20 cellular contexts compared by ENCODE assay signal in the genomic region with DNA sequence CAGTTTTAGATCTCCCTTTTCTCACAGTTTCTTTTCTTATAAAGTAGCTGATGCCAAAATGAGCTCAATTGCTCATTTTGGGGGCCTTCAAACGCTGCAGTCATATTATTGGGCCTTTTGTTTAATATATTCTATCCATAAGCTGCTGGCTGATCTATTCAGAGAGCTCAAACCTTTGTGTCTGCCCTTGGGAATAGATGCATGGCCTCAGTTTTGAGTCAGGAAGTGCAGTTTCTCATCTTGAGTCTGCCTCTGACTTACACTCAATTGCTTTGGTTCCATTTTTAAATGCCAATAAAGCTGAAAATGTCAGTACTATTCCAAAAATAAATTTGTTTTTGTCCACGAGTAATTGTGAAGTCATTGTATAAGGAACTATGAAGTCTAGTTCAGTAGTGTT.
"Had no signal": no experiment of that assay in that cellular context is flagged by ENCODE, and none has a peak within 500 bp of the region (broad histone marks: within the 10 kb centered on the region; RNA-seq: fewer than 3 reads in every experiment).

No MANE protein-coding gene starts in this region.

- H3K27me3 Mint-ChIP-seq: T-helper 17 cell had no signal

- H3K4me3 Mint-ChIP-seq: T-helper 17 cell had no signal

- ATAC-seq: HepG2, Panc1, SK-N-SH treated with all-trans-retinoic acid at 6 μM for 48 hours, T-helper 17 cell had no signal

- H3K27ac Mint-ChIP-seq: T-helper 17 cell had no signal

- DNase-seq: IMR-90, Karpas-422, KG1, MM.1S, MV-4-11, NCI-H1048, NCI-H1105, NCI-H1694 treated with DMSO at 0.1 percent for 48 hours, NCI-H2029, NCI-H2081 treated with DMSO at 0.1 percent for 48 hours, NCI-H2171, NCI-H524, NCI-H526 treated with DMSO at 0.1 percent for 48 hours, SHP77, T-helper 1 cell, T-helper 17 cell had no signal

- H3K27ac ChIP-seq: RWPE1 had no signal
